Comparison of ENCODE assay signal across 15 cellular contexts in the genomic region with DNA sequence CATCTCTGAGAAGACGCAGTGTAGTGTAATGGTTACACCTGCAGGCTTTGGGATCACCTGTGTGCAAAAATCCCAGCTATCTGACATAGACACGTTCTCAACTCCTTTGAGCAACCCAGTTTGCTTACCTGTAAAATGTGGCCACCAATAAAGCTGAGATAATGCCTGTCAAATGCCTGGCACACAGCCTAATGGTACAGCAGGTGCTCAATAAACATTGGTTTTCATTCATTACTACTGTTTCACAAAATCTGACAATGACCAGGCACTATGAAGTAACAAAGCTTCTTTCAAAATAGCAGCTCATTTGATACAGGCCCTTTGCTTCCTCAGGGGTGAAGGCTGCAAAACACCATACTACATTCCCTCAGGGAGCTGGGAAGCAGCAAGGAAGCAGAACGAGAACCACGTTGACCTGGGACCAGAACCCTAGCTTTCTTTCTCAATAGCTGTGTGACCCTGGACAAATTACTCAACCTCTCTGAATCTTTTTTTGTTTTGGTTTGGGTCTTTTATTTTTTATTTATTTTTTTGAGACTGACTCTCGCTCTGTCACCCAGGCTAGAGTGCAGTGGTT. TPM values are rescaled to one million over a fixed set of nuclear protein-coding genes. Genes with fewer than 3 reads are reported as not detected.
DNase-seq lines count a peak whose midpoint lies in the region; ATAC-seq and TF ChIP-seq lines count a peak whose summit lies in the region.
"Had no signal": no experiment of that assay in that cellular context is flagged by ENCODE, and none has a peak within 500 bp of the region (broad histone marks: within the 10 kb centered on the region; RNA-seq: fewer than 3 reads in every experiment).

No MANE protein-coding gene starts in this region.

- TF ChIP-seq CTCF in dorsolateral prefrontal cortex (IDR thresholded peaks at IDR 0.05 in 54 of 56, conservative IDR thresholded peaks at IDR 0.05 in 2 of 56; ENCODE audit: low read depth in 1 of 56, partially characterized antibody in 56 of 56) (no peak), type B pancreatic cell (conservative IDR thresholded peaks at IDR 0.05) (no peak), MCF 10A (IDR thresholded peaks at IDR 0.05; ENCODE audit: unreplicated experiment) (no peak)

- POLR2A ChIA-PET in MCF 10A (lab: Yijun Ruan, JAX): interaction anchor here (0.6 to 1.7 kb wide), 4 partner anchors 9 to 832 kb away, joined by 3 to 9 read pairs (median 4); a partner anchor contains a TSS

- intact Hi-C loops in dorsolateral prefrontal cortex (cut with DNase I): no loop called here
- intact Hi-C loops in MCF 10A (cut with micrococcal nuclease): no loop called here

- no peak for ATAC-seq in activated CD8-positive, alpha-beta memory T cell treated with anti-CD3 and anti-CD28 coated beads, Interleukin-2, amount 10 ng/mL, durations not matched to agents 7 days and 5 days
- no peak for ATAC-seq in HG02938 (IDR thresholded peaks at IDR 0.05; ENCODE audit: unreplicated experiment)

- H3K36me3 Mint-ChIP-seq in activated CD8-positive, alpha-beta memory T cell treated with anti-CD3 and anti-CD28 coated beads, Interleukin-2, amount 10 ng/mL, durations not matched to agents 7 days and 5 days: no peaks in the 10 kb centered on the region
- no peaks in the 10 kb centered on the region for H3K36me3 Mint-ChIP-seq in type B pancreatic cell
- H3K36me3 Mint-ChIP-seq in MCF 10A (ENCODE audit: insufficient read depth, unreplicated experiment): peaks cover 14% of the 10 kb centered on the region
- H3K36me3 Mint-ChIP-seq: CD4-positive, CD25-positive, alpha-beta regulatory T cell had no signal

- CTCF ChIA-PET in activated CD8-positive, alpha-beta memory T cell treated with anti-CD3 and anti-CD28 coated beads, Interleukin-2, amount 10 ng/mL, durations not matched to agents 7 days and 5 days (lab: Charles Lee): interaction anchor here (1.0 to 1.9 kb wide), 3 partner anchors 18 to 92 kb away, joined by 4 to 5 read pairs (median 5); no protein-coding TSS in a partner anchor
- CTCF ChIA-PET in MCF 10A (lab: Yijun Ruan, JAX): interaction anchor here (0.6 to 3.4 kb wide), 7 partner anchors 9 to 57 kb away, joined by 3 to 15 read pairs (median 5); no protein-coding TSS in a partner anchor

- no peaks in the 10 kb centered on the region for H3K9me3 Mint-ChIP-seq in activated CD8-positive, alpha-beta memory T cell treated with anti-CD3 and anti-CD28 coated beads, Interleukin-2, amount 10 ng/mL, durations not matched to agents 7 days and 5 days (ENCODE audit: low read depth)
- H3K9me3 Mint-ChIP-seq in type B pancreatic cell: no peaks in the 10 kb centered on the region
- H3K9me3 Mint-ChIP-seq in MCF 10A (ENCODE audit: unreplicated experiment): no peaks in the 10 kb centered on the region
- H3K9me3 Mint-ChIP-seq: CD4-positive, CD25-positive, alpha-beta regulatory T cell had no signal

- no peaks in the 10 kb centered on the region for H3K27me3 Mint-ChIP-seq in activated CD8-positive, alpha-beta memory T cell treated with anti-CD3 and anti-CD28 coated beads, Interleukin-2, amount 10 ng/mL, durations not matched to agents 7 days and 5 days
- H3K27me3 Mint-ChIP-seq in type B pancreatic cell (peaks cover 2% of the 10 kb centered on the region), MCF 10A (ENCODE audit: insufficient read depth, unreplicated experiment) (no peaks in the 10 kb centered on the region)
- H3K27me3 Mint-ChIP-seq: CD4-positive, CD25-positive, alpha-beta regulatory T cell had no signal

- H3K4me3 ChIP-seq in dorsolateral prefrontal cortex: no peak overlapping the region
- H3K4me3 ChIP-seq: esophagus squamous epithelium had no signal

- peaks cover 20% of the 10 kb centered on the region for H3K4me1 Mint-ChIP-seq in activated CD8-positive, alpha-beta memory T cell treated with anti-CD3 and anti-CD28 coated beads, Interleukin-2, amount 10 ng/mL, durations not matched to agents 7 days and 5 days
- H3K4me1 Mint-ChIP-seq in type B pancreatic cell (ENCODE audit: unreplicated experiment) (peaks cover 14% of the 10 kb centered on the region), MCF 10A (ENCODE audit: insufficient read depth, unreplicated experiment) (peaks cover 8% of the 10 kb centered on the region)

- peak overlapping the region in 41 of 59 donors; percentile 16 to 90 (median 82) for H3K27ac ChIP-seq in dorsolateral prefrontal cortex
- H3K27ac ChIP-seq: parathyroid adenoma had no signal

- no peak for DNase-seq in activated CD8-positive, alpha-beta memory T cell treated with anti-CD3 and anti-CD28 coated beads, Interleukin-2, amount 10 ng/mL, durations not matched to agents 7 days and 5 days
- DNase-seq in activated CD8-positive, alpha-beta memory T cell treated with anti-CD3 and anti-CD28 coated beads for 24 hours: no peak
- DNase-seq in NCI-H2029 treated with DMSO at 0.1 percent for 48 hours (lab: John Stamatoyannopoulos, UW) (peak; percentile 59), dorsolateral prefrontal cortex (no peak), type B pancreatic cell (ENCODE audit: extremely low spot score, unreplicated experiment) (no peak), GM19240 (ENCODE audit: insufficient read length, low spot score) (no peak), MCF 10A (ENCODE audit: unreplicated experiment) (no peak)
- DNase-seq: activated naive CD4-positive, alpha-beta T cell treated with anti-CD3 and anti-CD28 coated beads, Interleukin-2, amount 50 U/mL, for 16 hours; CD4-positive, CD25-positive, alpha-beta regulatory T cell; esophagus squamous epithelium; NCI-H524 treated with DMSO at 0.1 percent for 48 hours; stimulated activated CD4-positive, alpha-beta T cell treated with anti-CD3 and anti-CD28 coated beads, Interleukin-1b, Interleukin-23, amount 100 ng/mL, for 48 hours; stimulated activated naive CD4-positive, alpha-beta T cell treated with Interleukin-2 at 50 U/mL for 16 hours had no signal

- BruUV-seq in MCF 10A (replicated peaks; lab: Mats Ljungman, UMichigan): no TSS peak

- H3K27me3 ChIP-seq in dorsolateral prefrontal cortex: no peaks in the 10 kb centered on the region
- H3K27me3 ChIP-seq: esophagus squamous epithelium had no signal

- H3K27ac Mint-ChIP-seq in activated CD8-positive, alpha-beta memory T cell treated with anti-CD3 and anti-CD28 coated beads, Interleukin-2, amount 10 ng/mL, durations not matched to agents 7 days and 5 days: peak overlapping the region; percentile 70
- peak overlapping the region; percentile 36 for H3K27ac Mint-ChIP-seq in type B pancreatic cell
- H3K27ac Mint-ChIP-seq in MCF 10A (ENCODE audit: low read depth, unreplicated experiment): no peak overlapping the region

- no peak overlapping the region for H3K4me3 Mint-ChIP-seq in activated CD8-positive, alpha-beta memory T cell treated with anti-CD3 and anti-CD28 coated beads, Interleukin-2, amount 10 ng/mL, durations not matched to agents 7 days and 5 days
- H3K4me3 Mint-ChIP-seq in type B pancreatic cell: no peak overlapping the region
- H3K4me3 Mint-ChIP-seq in MCF 10A (ENCODE audit: unreplicated experiment): no peak overlapping the region

RNA-seq across cellular contexts. Expression of a gene that starts 4.8 kb away (rescaled TPM):
- total RNA-seq in activated CD8-positive, alpha-beta memory T cell treated with anti-CD3 and anti-CD28 coated beads, Interleukin-2, amount 10 ng/mL, durations not matched to agents 7 days and 5 days: 10 to 100 TPM; 47.5 to 49.4 TPM
- total RNA-seq in dorsolateral prefrontal cortex (10 to 100 TPM; 31.5 to 61.9 (median 44.6) TPM), type B pancreatic cell (ENCODE audit: low replicate concordance) (30.5 and 39.3 TPM in 2 replicates), MCF 10A (2022) (71.8 and 117 TPM in 2 replicates)

RNA-seq across cellular contexts. Expression of a gene that starts 25.4 kb away (rescaled TPM):
- total RNA-seq in activated CD8-positive, alpha-beta memory T cell treated with anti-CD3 and anti-CD28 coated beads, Interleukin-2, amount 10 ng/mL, durations not matched to agents 7 days and 5 days: not detected
- total RNA-seq in dorsolateral prefrontal cortex (10 to 100 TPM in 84 of 120 experiments, 1 to 10 TPM in 36; 3.9 to 49.4 (median 12.1) TPM), type B pancreatic cell (ENCODE audit: low replicate concordance) (9.7 and 29.0 TPM in 2 replicates), MCF 10A (2022) (4.0 and 7.1 TPM in 2 replicates)

RNA-seq across cellular contexts. Expression of a gene that starts 30.4 kb away (rescaled TPM):
- under 1 TPM; 0.55 to 0.63 TPM for total RNA-seq in activated CD8-positive, alpha-beta memory T cell treated with anti-CD3 and anti-CD28 coated beads, Interleukin-2, amount 10 ng/mL, durations not matched to agents 7 days and 5 days
- total RNA-seq in dorsolateral prefrontal cortex (10 to 100 TPM in 35 of 120 experiments, 1 to 10 TPM in 85; 5.4 to 21.8 (median 8.4) TPM), type B pancreatic cell (ENCODE audit: low replicate concordance) (13.1 and 23.0 TPM in 2 replicates), MCF 10A (2022) (14.7 and 15.8 TPM in 2 replicates)
- total RNA-seq: CD4-positive, CD25-positive, alpha-beta regulatory T cell had no signal
